ENCODE assay signal across 2 cellular contexts in the genomic region with DNA sequence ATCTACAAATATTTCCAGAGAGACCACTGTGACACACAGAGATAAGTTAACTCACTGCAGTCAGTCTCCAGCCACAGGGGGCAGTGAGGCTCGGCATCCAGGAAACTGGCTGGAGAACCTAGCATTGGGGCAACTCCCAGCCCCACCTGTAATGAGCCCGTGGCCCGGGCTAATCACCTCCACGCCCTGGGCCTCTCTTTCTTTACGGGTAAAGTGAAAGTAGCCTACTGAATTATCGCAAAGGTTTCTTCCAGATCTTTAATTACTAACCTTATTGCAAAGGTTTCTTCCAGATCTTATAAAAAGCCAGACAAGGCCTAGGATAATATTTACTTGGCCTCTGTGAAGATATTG.
TF ChIP-seq lines count a peak whose summit lies in the region.

No MANE protein-coding gene starts in this region.

TF ChIP-seq in HCT116, 20 proteins besides CTCF, POLR2A, EP300 and RAD21 (continued from another document):
- TF ChIP-seq, protein P1, sequence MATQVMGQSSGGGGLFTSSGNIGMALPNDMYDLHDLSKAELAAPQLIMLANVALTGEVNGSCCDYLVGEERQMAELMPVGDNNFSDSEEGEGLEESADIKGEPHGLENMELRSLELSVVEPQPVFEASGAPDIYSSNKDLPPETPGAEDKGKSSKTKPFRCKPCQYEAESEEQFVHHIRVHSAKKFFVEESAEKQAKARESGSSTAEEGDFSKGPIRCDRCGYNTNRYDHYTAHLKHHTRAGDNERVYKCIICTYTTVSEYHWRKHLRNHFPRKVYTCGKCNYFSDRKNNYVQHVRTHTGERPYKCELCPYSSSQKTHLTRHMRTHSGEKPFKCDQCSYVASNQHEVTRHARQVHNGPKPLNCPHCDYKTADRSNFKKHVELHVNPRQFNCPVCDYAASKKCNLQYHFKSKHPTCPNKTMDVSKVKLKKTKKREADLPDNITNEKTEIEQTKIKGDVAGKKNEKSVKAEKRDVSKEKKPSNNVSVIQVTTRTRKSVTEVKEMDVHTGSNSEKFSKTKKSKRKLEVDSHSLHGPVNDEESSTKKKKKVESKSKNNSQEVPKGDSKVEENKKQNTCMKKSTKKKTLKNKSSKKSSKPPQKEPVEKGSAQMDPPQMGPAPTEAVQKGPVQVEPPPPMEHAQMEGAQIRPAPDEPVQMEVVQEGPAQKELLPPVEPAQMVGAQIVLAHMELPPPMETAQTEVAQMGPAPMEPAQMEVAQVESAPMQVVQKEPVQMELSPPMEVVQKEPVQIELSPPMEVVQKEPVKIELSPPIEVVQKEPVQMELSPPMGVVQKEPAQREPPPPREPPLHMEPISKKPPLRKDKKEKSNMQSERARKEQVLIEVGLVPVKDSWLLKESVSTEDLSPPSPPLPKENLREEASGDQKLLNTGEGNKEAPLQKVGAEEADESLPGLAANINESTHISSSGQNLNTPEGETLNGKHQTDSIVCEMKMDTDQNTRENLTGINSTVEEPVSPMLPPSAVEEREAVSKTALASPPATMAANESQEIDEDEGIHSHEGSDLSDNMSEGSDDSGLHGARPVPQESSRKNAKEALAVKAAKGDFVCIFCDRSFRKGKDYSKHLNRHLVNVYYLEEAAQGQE (IDR thresholded peaks at IDR 0.05; ENCODE audit: low read depth), result no peak
- TF ChIP-seq SIN3A (IDR thresholded peaks at IDR 0.05; ENCODE audit: low read depth) (no peak), ELF1 (IDR thresholded peaks at IDR 0.05; ENCODE audit: borderline replicate concordance, low read depth) (no peak), EZH2 (IDR thresholded peaks at IDR 0.05) (no peak), FOSL1 (IDR thresholded peaks at IDR 0.05; ENCODE audit: low read depth) (no peak), TCF7L2 (IDR thresholded peaks at IDR 0.05; ENCODE audit: borderline replicate concordance, extremely low read depth, insufficient read depth, insufficient read length) (no peak), SP1 (IDR thresholded peaks at IDR 0.05; ENCODE audit: low read depth) (no peak)
- TF ChIP-seq, protein P2, sequence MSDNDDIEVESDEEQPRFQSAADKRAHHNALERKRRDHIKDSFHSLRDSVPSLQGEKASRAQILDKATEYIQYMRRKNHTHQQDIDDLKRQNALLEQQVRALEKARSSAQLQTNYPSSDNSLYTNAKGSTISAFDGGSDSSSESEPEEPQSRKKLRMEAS (IDR thresholded peaks at IDR 0.05), result no peak
TF ChIP-seq in HCT116: peak in this region for 0.

TF ChIP-seq in WTC11, 78 proteins besides CTCF, POLR2A, EP300 and RAD21 (continued from another document):
- no peak for TF ChIP-seq SOX15 (CRISPR knock-in tag; IDR thresholded peaks at IDR 0.05)
- no peak for TF ChIP-seq ZNF317 (CRISPR knock-in tag; IDR thresholded peaks at IDR 0.05; ENCODE audit: borderline replicate concordance, low read depth)
- no peak for TF ChIP-seq OVOL2 (CRISPR knock-in tag; IDR thresholded peaks at IDR 0.05; ENCODE audit: borderline replicate concordance)
- no peak for TF ChIP-seq FOXP1 (CRISPR knock-in tag; IDR thresholded peaks at IDR 0.05; ENCODE audit: borderline replicate concordance)
- TF ChIP-seq, protein P3, sequence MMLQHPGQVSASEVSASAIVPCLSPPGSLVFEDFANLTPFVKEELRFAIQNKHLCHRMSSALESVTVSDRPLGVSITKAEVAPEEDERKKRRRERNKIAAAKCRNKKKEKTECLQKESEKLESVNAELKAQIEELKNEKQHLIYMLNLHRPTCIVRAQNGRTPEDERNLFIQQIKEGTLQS (CRISPR knock-in tag; conservative IDR thresholded peaks at IDR 0.05), result no peak
- TF ChIP-seq MXD4 (CRISPR knock-in tag; IDR thresholded peaks at IDR 0.05; ENCODE audit: borderline replicate concordance), result no peak
- TF ChIP-seq, protein P4, sequence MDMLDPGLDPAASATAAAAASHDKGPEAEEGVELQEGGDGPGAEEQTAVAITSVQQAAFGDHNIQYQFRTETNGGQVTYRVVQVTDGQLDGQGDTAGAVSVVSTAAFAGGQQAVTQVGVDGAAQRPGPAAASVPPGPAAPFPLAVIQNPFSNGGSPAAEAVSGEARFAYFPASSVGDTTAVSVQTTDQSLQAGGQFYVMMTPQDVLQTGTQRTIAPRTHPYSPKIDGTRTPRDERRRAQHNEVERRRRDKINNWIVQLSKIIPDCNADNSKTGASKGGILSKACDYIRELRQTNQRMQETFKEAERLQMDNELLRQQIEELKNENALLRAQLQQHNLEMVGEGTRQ (CRISPR knock-in tag; IDR thresholded peaks at IDR 0.05), result no peak
- TF ChIP-seq JAZF1 (CRISPR knock-in tag; IDR thresholded peaks at IDR 0.05), result no peak
- no peak for TF ChIP-seq TP53 (CRISPR knock-in tag; IDR thresholded peaks at IDR 0.05)
- TF ChIP-seq, protein P5, sequence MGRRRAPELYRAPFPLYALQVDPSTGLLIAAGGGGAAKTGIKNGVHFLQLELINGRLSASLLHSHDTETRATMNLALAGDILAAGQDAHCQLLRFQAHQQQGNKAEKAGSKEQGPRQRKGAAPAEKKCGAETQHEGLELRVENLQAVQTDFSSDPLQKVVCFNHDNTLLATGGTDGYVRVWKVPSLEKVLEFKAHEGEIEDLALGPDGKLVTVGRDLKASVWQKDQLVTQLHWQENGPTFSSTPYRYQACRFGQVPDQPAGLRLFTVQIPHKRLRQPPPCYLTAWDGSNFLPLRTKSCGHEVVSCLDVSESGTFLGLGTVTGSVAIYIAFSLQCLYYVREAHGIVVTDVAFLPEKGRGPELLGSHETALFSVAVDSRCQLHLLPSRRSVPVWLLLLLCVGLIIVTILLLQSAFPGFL (CRISPR knock-in tag; IDR thresholded peaks at IDR 0.05; ENCODE audit: borderline replicate concordance), result no peak
- no peak for TF ChIP-seq ZNF263 (CRISPR knock-in tag; IDR thresholded peaks at IDR 0.05; ENCODE audit: low read depth)
- TF ChIP-seq, protein P6, sequence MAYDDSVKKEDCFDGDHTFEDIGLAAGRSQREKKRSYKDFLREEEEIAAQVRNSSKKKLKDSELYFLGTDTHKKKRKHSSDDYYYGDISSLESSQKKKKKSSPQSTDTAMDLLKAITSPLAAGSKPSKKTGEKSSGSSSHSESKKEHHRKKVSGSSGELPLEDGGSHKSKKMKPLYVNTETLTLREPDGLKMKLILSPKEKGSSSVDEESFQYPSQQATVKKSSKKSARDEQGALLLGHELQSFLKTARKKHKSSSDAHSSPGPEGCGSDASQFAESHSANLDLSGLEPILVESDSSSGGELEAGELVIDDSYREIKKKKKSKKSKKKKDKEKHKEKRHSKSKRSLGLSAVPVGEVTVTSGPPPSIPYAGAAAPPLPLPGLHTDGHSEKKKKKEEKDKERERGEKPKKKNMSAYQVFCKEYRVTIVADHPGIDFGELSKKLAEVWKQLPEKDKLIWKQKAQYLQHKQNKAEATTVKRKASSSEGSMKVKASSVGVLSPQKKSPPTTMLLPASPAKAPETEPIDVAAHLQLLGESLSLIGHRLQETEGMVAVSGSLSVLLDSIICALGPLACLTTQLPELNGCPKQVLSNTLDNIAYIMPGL (CRISPR knock-in tag; IDR thresholded peaks at IDR 0.05), result no peak
